In genomic region chr3:56758539-56758981, GRCh38 we compare ENCODE assay signal across 8 cellular contexts. TPM values are rescaled to one million over a fixed set of nuclear protein-coding genes. Genes with fewer than 3 reads are reported as not detected.
DNase-seq lines count a peak whose midpoint lies in the region; FAIRE-seq and TF ChIP-seq lines count a peak whose summit lies in the region.

No MANE protein-coding gene starts in this region.

- H3K27me3 ChIP-seq in MG63 (no peaks in the 10 kb centered on the region), suprapubic skin (no peaks in the 10 kb centered on the region)

- H3K4me1 Mint-ChIP-seq in activated naive CD4-positive, alpha-beta T cell treated with anti-CD3 and anti-CD28 coated beads for 36 hours (ENCODE audit: low read depth): peaks cover 82% of the 10 kb centered on the region

- peaks cover 42% of the 10 kb centered on the region for H3K4me1 ChIP-seq in suprapubic skin

- H3K27ac ChIP-seq in suprapubic skin: peak overlapping the region; percentile 37

- H3K9me3 ChIP-seq in MG63 (no peaks in the 10 kb centered on the region), suprapubic skin (no peaks in the 10 kb centered on the region)

- TF ChIP-seq POLR2A in H54 (IDR thresholded peaks at IDR 0.05; ENCODE audit: low read depth, low read length) (no peak), suprapubic skin (IDR thresholded peaks at IDR 0.05) (no peak)

- in situ Hi-C loops in GM13977 (cut with MboI; ENCODE audit: low pct_unique_long_range_greater_than_20kb, low sequenced_read_pairs, unreplicated experiment): no loop called here

- CTCF ChIA-PET in activated naive CD4-positive, alpha-beta T cell treated with anti-CD3 and anti-CD28 coated beads for 36 hours (lab: Charles Lee): interaction anchor here (0.6 to 3.7 kb wide), 7 partner anchors 30 to 375 kb away, joined by 3 to 28 read pairs (median 4); partner anchors contain the start of gene ARHGEF3

- peak overlapping the region; percentile 85 for H3K27ac Mint-ChIP-seq in activated naive CD4-positive, alpha-beta T cell treated with anti-CD3 and anti-CD28 coated beads for 36 hours

- WGBS in suprapubic skin: 5% methylated on average over 2 of the region's 2 CpGs

- intact Hi-C loops in activated naive CD4-positive, alpha-beta T cell treated with anti-CD3 and anti-CD28 coated beads for 36 hours (cut with micrococcal nuclease): loop anchor here (1.0 kb wide), 2 partner anchors 41 to 104 kb away; no protein-coding TSS in a partner anchor

- peaks cover 40% of the 10 kb centered on the region for H3K36me3 Mint-ChIP-seq in activated naive CD4-positive, alpha-beta T cell treated with anti-CD3 and anti-CD28 coated beads for 36 hours (ENCODE audit: low read depth)

- no peak for FAIRE-seq in H54 (lab: Jason Lieb, UNC)
- peak; percentile 96 for FAIRE-seq in islet of Langerhans (lab: Jason Lieb, UNC)

- no peaks in the 10 kb centered on the region for H3K9me3 Mint-ChIP-seq in activated naive CD4-positive, alpha-beta T cell treated with anti-CD3 and anti-CD28 coated beads for 36 hours

- H3K4me3 ChIP-seq in MG63: no peak overlapping the region
- no peak overlapping the region for H3K4me3 ChIP-seq in suprapubic skin

- no peak for TF ChIP-seq CTCF in GM13977 (IDR thresholded peaks at IDR 0.05; ENCODE audit: extremely low read depth, insufficient read depth, missing control alignments)
- no peak for TF ChIP-seq CTCF in suprapubic skin (IDR thresholded peaks at IDR 0.05)

- no peaks in the 10 kb centered on the region for H3K27me3 Mint-ChIP-seq in activated naive CD4-positive, alpha-beta T cell treated with anti-CD3 and anti-CD28 coated beads for 36 hours (ENCODE audit: low read depth)

- peak overlapping the region; percentile 55 for H3K4me3 Mint-ChIP-seq in activated naive CD4-positive, alpha-beta T cell treated with anti-CD3 and anti-CD28 coated beads for 36 hours

- TF ChIP-seq EP300 in suprapubic skin (IDR thresholded peaks at IDR 0.05): no peak

- H3K36me3 ChIP-seq in MG63 (no peaks in the 10 kb centered on the region), suprapubic skin (no peaks in the 10 kb centered on the region)

- DNase-seq in GM13977 (ENCODE audit: low spot score): peak; percentile 67
- DNase-seq in H54 (ENCODE audit: insufficient read length, low spot score): peak; percentile 51
- peak; percentile 20 for DNase-seq in MG63
- peak; percentile 65 for DNase-seq in activated naive CD4-positive, alpha-beta T cell treated with anti-CD3 and anti-CD28 coated beads for 36 hours
- DNase-seq in suprapubic skin (ENCODE audit: low spot score in 2 of 2): no peak
- no peak for DNase-seq in NCI-H128 (lab: John Stamatoyannopoulos, UW; ENCODE audit: unreplicated experiment)
- DNase-seq in cerebellum (ENCODE audit: low spot score): no peak

RNA-seq across cellular contexts. Expression of gene ARHGEF3, which starts 43.2 kb away (rescaled TPM):
- 0.27 and 0.49 TPM in 2 replicates for total RNA-seq in MG63 (2014; rRNA removed; shearing (Covaris generic); ENCODE audit: low replicate concordance)
- 10 to 100 TPM; 36.4 to 37.7 TPM for total RNA-seq in activated naive CD4-positive, alpha-beta T cell treated with anti-CD3 and anti-CD28 coated beads for 36 hours
- 10 to 100 TPM; 16.3 to 23.0 (median 19.8) TPM for total RNA-seq in suprapubic skin
- 16.2 TPM for total RNA-seq in cerebellum

Comparison
In these comparisons a context has a peak if more than half of its experiments do, and no peak if none do; other contexts are left out.
1. DNase-seq: peak in GM13977 (single experiment), H54 (single experiment), MG63 (single experiment) and activated naive CD4-positive, alpha-beta T cell treated with anti-CD3 and anti-CD28 coated beads for 36 hours (single experiment); none in suprapubic skin (0 of 2), NCI-H128 (single experiment) and cerebellum (single experiment).
2. RNA of gene ARHGEF3, which starts 43.2 kb away (total RNA-seq): 36.4 to 37.7 TPM in activated naive CD4-positive, alpha-beta T cell treated with anti-CD3 and anti-CD28 coated beads for 36 hours, 16.3 to 23.0 TPM in suprapubic skin and 16.2 TPM in cerebellum (single experiment); 0.27 to 0.49 TPM in MG63; every median in the first group is over 10 times any median in the second.